Comparison of ENCODE assay signal across 10 cellular contexts in the genomic region with DNA sequence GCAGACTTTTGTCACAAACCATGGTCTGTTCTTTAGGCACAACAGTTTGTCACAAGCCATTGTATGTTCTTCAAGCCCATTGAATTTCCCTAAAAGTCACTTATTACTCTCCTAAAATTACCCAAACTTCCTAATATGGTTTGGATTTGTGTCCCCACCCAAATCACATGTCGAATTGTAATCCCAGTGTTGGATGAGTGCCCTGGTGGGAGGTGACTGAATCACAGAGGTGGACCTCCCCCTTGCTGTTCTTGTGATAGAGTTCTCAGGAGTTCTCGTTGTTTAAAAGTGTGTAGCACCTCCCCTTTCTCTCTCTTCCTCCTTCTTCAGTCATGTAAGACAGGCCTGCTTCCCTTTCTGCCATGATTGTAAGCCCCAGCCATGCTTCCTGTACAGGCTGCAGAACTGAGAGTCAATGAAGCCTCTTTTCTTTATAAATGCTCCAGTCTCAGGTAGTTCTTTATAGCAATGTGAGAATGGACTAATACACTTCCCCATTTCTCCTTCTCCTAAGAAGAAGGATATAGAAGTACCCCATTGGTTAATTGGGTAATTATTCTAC. TPM values are rescaled to one million over a fixed set of nuclear protein-coding genes. Genes with fewer than 3 reads are reported as not detected.
DNase-seq lines count a peak whose midpoint lies in the region; ATAC-seq and TF ChIP-seq lines count a peak whose summit lies in the region.
"Had no signal": no experiment of that assay in that cellular context is flagged by ENCODE, and none has a peak within 500 bp of the region (broad histone marks: within the 10 kb centered on the region; RNA-seq: fewer than 3 reads in every experiment).

No MANE protein-coding gene starts in this region.

- H3K27me3 Mint-ChIP-seq in osteocyte (ENCODE audit: unreplicated experiment) (peaks cover 33% of the 10 kb centered on the region), MCF 10A (ENCODE audit: insufficient read depth, unreplicated experiment) (no peaks in the 10 kb centered on the region)

- WGBS in esophagus squamous epithelium, 2 donors, result 36 to 40% methylated on average over 2 of the region's 2 CpGs

- POLR2A ChIA-PET in MCF 10A (lab: Yijun Ruan, JAX), result no interaction called here

- H3K4me1 ChIP-seq in Loucy (ENCODE audit: insufficient read depth, low read length, poor library complexity, severe bottlenecking), result no peaks in the 10 kb centered on the region
- H3K4me1 ChIP-seq in esophagus squamous epithelium, result no peaks in the 10 kb centered on the region
- H3K4me1 ChIP-seq: heart left ventricle had no signal

- H3K27me3 ChIP-seq in Loucy (ENCODE audit: insufficient read depth, low read length, poor library complexity, severe bottlenecking), result no peaks in the 10 kb centered on the region
- H3K27me3 ChIP-seq in esophagus squamous epithelium, result no peaks in the 10 kb centered on the region
- H3K27me3 ChIP-seq: heart left ventricle had no signal

- BruUV-seq in MCF 10A (replicated peaks; lab: Mats Ljungman, UMichigan), result no TSS peak

- H3K4me1 Mint-ChIP-seq in osteocyte (ENCODE audit: unreplicated experiment), result no peaks in the 10 kb centered on the region
- no peaks in the 10 kb centered on the region for H3K4me1 Mint-ChIP-seq in MCF 10A (ENCODE audit: insufficient read depth, unreplicated experiment)

- DNase-seq in osteocyte (ENCODE audit: extremely low spot score, unreplicated experiment), result peak; percentile 19
- DNase-seq in DMS79 treated with DMSO at 0.1 percent for 48 hours (lab: John Stamatoyannopoulos, UW), result no peak
- no peak for DNase-seq in MCF 10A (ENCODE audit: unreplicated experiment)
- DNase-seq in esophagus squamous epithelium (lab: John Stamatoyannopoulos, UW), result no peak
- no peak for DNase-seq in cardiac septum (ENCODE audit: low spot score)
- DNase-seq: anterior cingulate cortex had no signal

- H3K4me3 ChIP-seq in Loucy (ENCODE audit: low read length, poor library complexity, severe bottlenecking), result no peak overlapping the region
- H3K4me3 ChIP-seq in esophagus squamous epithelium, result no peak overlapping the region
- H3K4me3 ChIP-seq: heart left ventricle had no signal

- H3K36me3 Mint-ChIP-seq in osteocyte (ENCODE audit: unreplicated experiment), result no peaks in the 10 kb centered on the region
- H3K36me3 Mint-ChIP-seq in MCF 10A (ENCODE audit: insufficient read depth, unreplicated experiment), result no peaks in the 10 kb centered on the region

- H3K79me2 ChIP-seq in Loucy (ENCODE audit: insufficient read depth, low read length), result no peaks in the 10 kb centered on the region

- CTCF ChIA-PET in MCF 10A (lab: Yijun Ruan, JAX), result interaction anchor here (1.0 kb wide), 1 partner anchor 9 kb away, joined by 4 read pairs; no protein-coding TSS in a partner anchor

- intact Hi-C loops in MCF 10A (cut with micrococcal nuclease) (no loop called here), esophagus squamous epithelium (cut with DNase I) (no loop called here), cardiac septum (cut with DNase I) (no loop called here)

- no peak overlapping the region for H3K27ac ChIP-seq in esophagus squamous epithelium
- H3K27ac ChIP-seq: heart left ventricle had no signal

- H3F3A ChIP-seq in Loucy (ENCODE audit: low read depth), result no peaks in the 10 kb centered on the region

- H3K9me3 Mint-ChIP-seq in osteocyte (ENCODE audit: unreplicated experiment) (no peaks in the 10 kb centered on the region), MCF 10A (ENCODE audit: unreplicated experiment) (no peaks in the 10 kb centered on the region)

- no peak overlapping the region for H3K4me2 ChIP-seq in Loucy (ENCODE audit: low read depth, low read length, poor library complexity, severe bottlenecking)

- peak; percentile 72 for ATAC-seq in GM19035 (IDR thresholded peaks at IDR 0.05; ENCODE audit: unreplicated experiment)
- peak; percentile 83 for ATAC-seq in HG02798 (IDR thresholded peaks at IDR 0.05; ENCODE audit: poor library complexity, unreplicated experiment)

- TF ChIP-seq POLR2A in esophagus squamous epithelium (IDR thresholded peaks at IDR 0.05), result no peak

- no peaks in the 10 kb centered on the region for H4K20me1 ChIP-seq in Loucy (ENCODE audit: insufficient read depth, low read length, poor library complexity, severe bottlenecking)

- H3K36me3 ChIP-seq in Loucy (ENCODE audit: insufficient read depth, low read length) (no peaks in the 10 kb centered on the region), esophagus squamous epithelium (no peaks in the 10 kb centered on the region)
- H3K36me3 ChIP-seq: heart left ventricle had no signal

- no peak for TF ChIP-seq CTCF in Loucy (conservative IDR thresholded peaks at IDR 0.05; ENCODE audit: low read length)
- TF ChIP-seq CTCF in osteocyte (IDR thresholded peaks at IDR 0.05), result no peak
- no peak for TF ChIP-seq CTCF in MCF 10A (IDR thresholded peaks at IDR 0.05; ENCODE audit: unreplicated experiment)
- no peak for TF ChIP-seq CTCF in esophagus squamous epithelium (IDR thresholded peaks at IDR 0.05)

- H3K27ac Mint-ChIP-seq in osteocyte (ENCODE audit: unreplicated experiment), result no peak overlapping the region
- H3K27ac Mint-ChIP-seq in MCF 10A (ENCODE audit: low read depth, unreplicated experiment), result no peak overlapping the region

- H3K9me3 ChIP-seq in Loucy (ENCODE audit: insufficient read depth, low read depth, low read length), result no peaks in the 10 kb centered on the region
- H3K9me3 ChIP-seq in esophagus squamous epithelium, result no peaks in the 10 kb centered on the region
- H3K9me3 ChIP-seq: heart left ventricle had no signal

- peak overlapping the region; percentile 70; the same call in 1 of the 2 replicates for H2AFZ ChIP-seq in Loucy (ENCODE audit: low read length)

- H3K4me3 Mint-ChIP-seq in osteocyte (ENCODE audit: unreplicated experiment) (no peak overlapping the region), MCF 10A (ENCODE audit: unreplicated experiment) (no peak overlapping the region)

- H3K9ac ChIP-seq in Loucy (ENCODE audit: low read depth, low read length, poor library complexity, severe bottlenecking), result no peak overlapping the region

- no peaks in the 10 kb centered on the region for H3K9me2 ChIP-seq in Loucy (replicated peaks; ENCODE audit: low read depth, low read length)

RNA-seq across cellular contexts. Expression of gene GYPC, which starts 11.2 kb away (rescaled TPM):
- total RNA-seq in osteocyte (110 and 114 TPM in 2 replicates), MCF 10A (2022) (not detected in 2 replicates), esophagus squamous epithelium (10 to 100 TPM in 2 of 4 donors, 1 to 10 TPM in 2; 4.1 to 55.7 (median 12.6) TPM), cardiac septum (113 TPM)
